20 cellular contexts compared by ENCODE assay signal in genomic region chr16:64138621-64139020, GRCh38.
"Had no signal": no experiment of that assay in that cellular context is flagged by ENCODE, and none has a peak within 500 bp of the region (broad histone marks: within the 10 kb centered on the region; RNA-seq: fewer than 3 reads in every experiment).

No MANE protein-coding gene starts in this region.

- ATAC-seq: effector memory CD8-positive, alpha-beta T cell; esophagus mucosa; foreskin keratinocyte; gastrocnemius medialis; gastroesophageal sphincter; heart left ventricle; heart right ventricle had no signal

- DNase-seq: colonic mucosa; cortex of kidney; dermis blood vessel endothelial cell; dorsolateral prefrontal cortex; effector CD4-positive, alpha-beta T cell; effector CD8-positive, alpha-beta T cell; effector memory CD4-positive, alpha-beta T cell; effector memory CD8-positive, alpha-beta T cell; endodermal cell; erythroblast; esophagus squamous epithelium; foreskin fibroblast; foreskin keratinocyte; gastrocnemius medialis; glutamatergic neuron; head of caudate nucleus; heart left ventricle; heart right ventricle had no signal
